ENCODE assay signal across 13 cellular contexts in genomic region chr17:60230358-60230757, GRCh38.
DNase-seq lines count a peak whose midpoint lies in the region; ATAC-seq and TF ChIP-seq lines count a peak whose summit lies in the region.
"Had no signal": no experiment of that assay in that cellular context is flagged by ENCODE, and none has a peak within 500 bp of the region (broad histone marks: within the 10 kb centered on the region; RNA-seq: fewer than 3 reads in every experiment).

No MANE protein-coding gene starts in this region.

- H3K9me2 ChIP-seq in PC-3 (replicated peaks; ENCODE audit: low read length): no peaks in the 10 kb centered on the region

- H3K27ac ChIP-seq in SK-N-MC: peak overlapping the region; percentile 42
- H3K27ac ChIP-seq in PC-3 (ENCODE audit: low read length): no peak overlapping the region
- H3K27ac ChIP-seq in A673 (ENCODE audit: low read depth, low read length, poor library complexity, severe bottlenecking): no peak overlapping the region
- H3K27ac ChIP-seq: BLaER1 had no signal

- intact Hi-C loops in PC-3 (cut with micrococcal nuclease) (loop anchor here (10.0 kb wide), 1 partner anchor 86 kb away; the partner anchor contains the start of gene CA4), A673 (cut with micrococcal nuclease; ENCODE audit: unreplicated experiment) (loop anchor here (2.0 to 5.0 kb wide), 2 partner anchors 190 to 207 kb away; no protein-coding TSS in a partner anchor)

- H3K4me3 ChIP-seq in SK-N-MC: 0 out of 2 replicates have a peak overlapping the region, but pooled peaks have one; percentile 4
- no peak overlapping the region for H3K4me3 ChIP-seq in fibroblast of mammary gland (ENCODE audit: control insufficient read depth, low read depth, low read length)
- H3K4me3 ChIP-seq in PC-3 (ENCODE audit: low read length): no peak overlapping the region
- H3K4me3 ChIP-seq in A673 (ENCODE audit: low read depth, low read length, poor library complexity, severe bottlenecking): no peak overlapping the region
- H3K4me3 ChIP-seq: BLaER1, HAP-1 had no signal

- H3K9me3 ChIP-seq in SK-N-MC (ENCODE audit: low read depth, low read length) (no peaks in the 10 kb centered on the region), PC-3 (ENCODE audit: low read length) (no peaks in the 10 kb centered on the region), A673 (ENCODE audit: low read depth, low read length, poor library complexity, severe bottlenecking) (no peaks in the 10 kb centered on the region)
- H3K9me3 ChIP-seq: BLaER1, HAP-1 had no signal

- H3K79me2 ChIP-seq in PC-3 (ENCODE audit: low read length): no peaks in the 10 kb centered on the region

- H4K20me1 ChIP-seq in PC-3 (ENCODE audit: low read length): no peaks in the 10 kb centered on the region
- H4K20me1 ChIP-seq: BLaER1 had no signal

- ATAC-seq in PC-3: no peak
- ATAC-seq in GM19455 (IDR thresholded peaks at IDR 0.05; ENCODE audit: unreplicated experiment): no peak

- H3K4me1 ChIP-seq in PC-3 (ENCODE audit: insufficient read depth, low read length): no peaks in the 10 kb centered on the region
- H3K4me1 ChIP-seq in A673 (ENCODE audit: insufficient read depth, low read length, poor library complexity, severe bottlenecking): peaks cover 9% of the 10 kb centered on the region

- no peak overlapping the region for H2AFZ ChIP-seq in PC-3 (ENCODE audit: low read length)

- no peaks in the 10 kb centered on the region for H3K27me3 ChIP-seq in PC-3 (ENCODE audit: low read length)
- no peaks in the 10 kb centered on the region for H3K27me3 ChIP-seq in A673 (replicated peaks; ENCODE audit: insufficient read depth, low read depth, low read length, poor library complexity)
- H3K27me3 ChIP-seq: BLaER1 had no signal

- peak; percentile 45 for DNase-seq in ELR (ENCODE audit: low read depth)
- peak; percentile 52 for DNase-seq in SK-N-MC (ENCODE audit: low read depth, low spot score)
- DNase-seq in fibroblast of mammary gland (ENCODE audit: low read depth): peak; percentile 45
- DNase-seq in renal cortical epithelial cell (ENCODE audit: low read depth): peak; percentile 41
- no peak for DNase-seq in PC-3
- DNase-seq in A673 (ENCODE audit: low spot score): no peak
- DNase-seq: DMS 273 treated with DMSO at 0.1 percent for 48 hours, NCI-H2029 treated with DMSO at 0.1 percent for 48 hours, NCI-H510A, SIG-M5 had no signal

- H3F3A ChIP-seq in PC-3 (ENCODE audit: low read length, unreplicated experiment): no peaks in the 10 kb centered on the region

- H3K4me2 ChIP-seq in PC-3 (ENCODE audit: low read length): no peak overlapping the region
- H3K4me2 ChIP-seq: BLaER1 had no signal

- BruUV-seq in PC-3 (replicated peaks; lab: Mats Ljungman, UMichigan) (no TSS peak), A673 (replicated peaks; lab: Mats Ljungman, UMichigan) (no TSS peak)

- TF ChIP-seq CTCF in fibroblast of mammary gland (conservative IDR thresholded peaks at IDR 0.05; ENCODE audit: control insufficient read depth, insufficient read depth, low read depth, low read length) (no peak), PC-3 (conservative IDR thresholded peaks at IDR 0.05; ENCODE audit: low read depth, low read length) (no peak), A673 (conservative IDR thresholded peaks at IDR 0.05; ENCODE audit: low read depth, low read length) (no peak)

- H3K9ac ChIP-seq in SK-N-MC (ENCODE audit: insufficient read length) (no peak overlapping the region), PC-3 (ENCODE audit: low read length) (no peak overlapping the region)
- H3K9ac ChIP-seq: BLaER1 had no signal

- CTCF ChIA-PET in PC-3 (lab: Charles Lee) (interaction anchor here (0.5 kb wide), 1 partner anchor 208 kb away, joined by 5 read pairs; no protein-coding TSS in a partner anchor), A673 (lab: Charles Lee) (interaction anchor here (1.2 to 1.6 kb wide), 2 partner anchors 19 to 88 kb away, joined by 4 to 12 read pairs; no protein-coding TSS in a partner anchor)

- POLR2A ChIA-PET in PC-3 (lab: Charles Lee; ENCODE audit: unreplicated experiment): no interaction called here
- POLR2A ChIA-PET in A673 (lab: Charles Lee; ENCODE audit: low non-redundant PET): no interaction called here

- H3K36me3 ChIP-seq in SK-N-MC (ENCODE audit: insufficient read depth, low read length) (peaks cover 4% of the 10 kb centered on the region; the same call in 1 of the 2 replicates), PC-3 (ENCODE audit: low read depth, low read length) (peaks cover 2% of the 10 kb centered on the region; the same call in 1 of the 2 replicates), A673 (ENCODE audit: insufficient read depth, low read length, poor library complexity, severe bottlenecking) (peaks cover 2% of the 10 kb centered on the region)

Comparison
In these comparisons a context has a peak if more than half of its experiments do, and no peak if none do; other contexts are left out.
1. DNase-seq: peak in ELR (single experiment), SK-N-MC (single experiment), fibroblast of mammary gland (single experiment) and renal cortical epithelial cell (single experiment); none in PC-3 (single experiment) and A673 (single experiment).